8 cellular contexts compared by ENCODE assay signal in the genomic region with DNA sequence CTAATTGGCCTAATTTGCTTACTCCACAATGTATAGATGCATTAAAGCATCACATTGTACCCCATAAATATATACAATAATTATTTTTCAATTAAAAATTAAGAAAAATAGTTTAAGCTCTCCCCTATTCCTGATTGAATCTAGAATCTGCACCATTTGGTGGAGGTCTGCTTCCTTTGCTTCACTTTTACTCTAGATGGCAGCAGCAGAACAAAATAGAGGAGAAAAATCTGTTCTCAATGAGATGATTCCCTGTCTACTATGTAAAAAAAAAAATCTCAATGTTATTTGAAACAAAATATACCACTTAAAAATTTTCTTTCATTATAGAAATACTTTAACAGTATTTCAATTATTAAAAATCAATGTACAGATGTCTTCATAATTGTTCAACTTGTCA.
DNase-seq lines count a peak whose midpoint lies in the region; ATAC-seq, FAIRE-seq and TF ChIP-seq lines count a peak whose summit lies in the region.

No MANE protein-coding gene starts in this region.

- DNase-seq in NCI-H460 (ENCODE audit: extremely low read depth, low read depth) (peak; percentile 8), esophagus muscularis mucosa (ENCODE audit: extremely low spot score) (no peak), thyroid gland (no peak), NCI-H187 (lab: John Stamatoyannopoulos, UW) (no peak)

- H3K9me3 ChIP-seq in esophagus muscularis mucosa (no peaks in the 10 kb centered on the region), thyroid gland (no peaks in the 10 kb centered on the region)

- H3K27ac ChIP-seq in esophagus muscularis mucosa (replicated peaks in 1 of 4) (no peak overlapping the region), thyroid gland (no peak overlapping the region)

- TF ChIP-seq POLR2A in esophagus muscularis mucosa (IDR thresholded peaks at IDR 0.05; ENCODE audit: low read depth) (no peak), thyroid gland (IDR thresholded peaks at IDR 0.05) (no peak)

- ATAC-seq in GM19351 (IDR thresholded peaks at IDR 0.05; ENCODE audit: unreplicated experiment), result peak; percentile 65
- no peak for ATAC-seq in HG02884 (IDR thresholded peaks at IDR 0.05; ENCODE audit: unreplicated experiment)
- ATAC-seq in GM21528 (IDR thresholded peaks at IDR 0.05; ENCODE audit: low FRiP score, unreplicated experiment), result no peak

- TF ChIP-seq CTCF in esophagus muscularis mucosa (IDR thresholded peaks at IDR 0.05) (peak; percentile 10 to 51 (median 38)), thyroid gland (IDR thresholded peaks at IDR 0.05) (peak in 4 of 6 experiments; percentile 19 to 38 (median 26))

- intact Hi-C loops in esophagus muscularis mucosa (cut with DNase I), result loop anchor here (5.0 kb wide), 1 partner anchor 374 kb away; no protein-coding TSS in a partner anchor
- intact Hi-C loops in thyroid gland (cut with DNase I), result no loop called here

- no peaks in the 10 kb centered on the region for H3K27me3 ChIP-seq in esophagus muscularis mucosa
- H3K27me3 ChIP-seq in thyroid gland, result no peaks in the 10 kb centered on the region

- peaks cover 0 to 7% (median 5%) of the 10 kb centered on the region in 4 donors for H3K4me1 ChIP-seq in esophagus muscularis mucosa
- H3K4me1 ChIP-seq in thyroid gland, result no peaks in the 10 kb centered on the region

- peak; percentile 97 for FAIRE-seq in A204.1 (lab: Jason Lieb, UNC)

- TF ChIP-seq EP300 in esophagus muscularis mucosa (IDR thresholded peaks at IDR 0.05), result no peak

- H3K36me3 ChIP-seq in esophagus muscularis mucosa (no peaks in the 10 kb centered on the region), thyroid gland (no peaks in the 10 kb centered on the region)

- H3K4me3 ChIP-seq in esophagus muscularis mucosa, result no peak overlapping the region
- H3K4me3 ChIP-seq in thyroid gland (replicated peaks in 1 of 3), result no peak overlapping the region
